ENCODE assay signal across 34 cellular contexts in genomic region chr11:63405114-63405513, GRCh38. TPM values are rescaled to one million over a fixed set of nuclear protein-coding genes. Genes with fewer than 3 reads are reported as not detected.
"Had no signal": no experiment of that assay in that cellular context is flagged by ENCODE, and none has a peak within 500 bp of the region (broad histone marks: within the 10 kb centered on the region; RNA-seq: fewer than 3 reads in every experiment).

No MANE protein-coding gene starts in this region.

- H3K36me3 Mint-ChIP-seq: memory B cell; mesothelial cell of epicardium; naive B cell; natural killer cell treated with Interleukin-12 subunit alpha and Interleukin-12 subunit beta and Interleukin-15 and Interleukin-18, amount 100 ng/mL, for 72 hours; stimulated activated effector memory CD8-positive, alpha-beta T cell treated with anti-CD3 and anti-CD28 coated beads, Interleukin-12 subunit alpha, Interleukin-12 subunit beta, amount 100 ng/mL, for 72 hours had no signal

- H3K27me3 Mint-ChIP-seq: progenitor cell of endocrine pancreas had no signal

- H3K4me1 Mint-ChIP-seq: memory B cell; mesothelial cell of epicardium; naive B cell; stimulated activated effector memory CD8-positive, alpha-beta T cell treated with anti-CD3 and anti-CD28 coated beads, Interleukin-12 subunit alpha, Interleukin-12 subunit beta, amount 100 ng/mL, for 72 hours had no signal

- H3K4me1 ChIP-seq: foreskin keratinocyte, gastroesophageal sphincter, heart left ventricle, left ventricle myocardium inferior, lower lobe of right lung, parathyroid adenoma, tibial nerve, upper lobe of right lung, uterus had no signal

- H3K9me3 ChIP-seq: gastroesophageal sphincter, heart left ventricle, left ventricle myocardium inferior, lower lobe of right lung, mucosa of descending colon, neutrophil, thoracic aorta, tibial nerve, upper lobe of right lung, uterus had no signal

- H3K27ac ChIP-seq: coronary artery, foreskin keratinocyte, gastroesophageal sphincter, heart left ventricle, hepatocyte, left ventricle myocardium inferior, lower lobe of right lung, neutrophil, parathyroid adenoma, thoracic aorta, tibial nerve, upper lobe of right lung, uterus had no signal

- H3K9me3 Mint-ChIP-seq: effector memory CD8-positive, alpha-beta T cell; memory B cell; mesothelial cell of epicardium; natural killer cell treated with Interleukin-12 subunit alpha and Interleukin-12 subunit beta and Interleukin-15 and Interleukin-18, amount 100 ng/mL, for 72 hours; stimulated activated effector memory CD8-positive, alpha-beta T cell treated with anti-CD3 and anti-CD28 coated beads, Interleukin-12 subunit alpha, Interleukin-12 subunit beta, amount 100 ng/mL, for 72 hours had no signal

- ATAC-seq: effector memory CD8-positive, alpha-beta T cell; foreskin keratinocyte; gastroesophageal sphincter; heart left ventricle; lower lobe of right lung; mucosa of descending colon; natural killer cell treated with Interleukin-12 subunit alpha and Interleukin-12 subunit beta and Interleukin-15 and Interleukin-18, amount 100 ng/mL, for 72 hours; stimulated activated effector memory CD8-positive, alpha-beta T cell treated with anti-CD3 and anti-CD28 coated beads, Interleukin-12 subunit alpha, Interleukin-12 subunit beta, amount 100 ng/mL, for 72 hours; upper lobe of right lung had no signal

- DNase-seq: effector memory CD8-positive, alpha-beta T cell; heart left ventricle; left cardiac atrium; left ventricle myocardium inferior; lower lobe of right lung; mucosa of descending colon; naive B cell; stimulated activated CD4-positive, alpha-beta T cell treated with anti-CD3 and anti-CD28 coated beads, Interleukin-12 subunit alpha, Interleukin-12 subunit beta, amount 100 ng/mL, for 4 hours; stimulated activated CD4-positive, alpha-beta T cell treated with anti-CD3 and anti-CD28 coated beads, Interleukin-1b, Interleukin-23, amount 100 ng/mL, for 48 hours; stimulated activated CD4-positive, alpha-beta T cell treated with anti-CD3 and anti-CD28 coated beads, Interleukin-4, amount 100 ng/mL, for 1 hour; stimulated activated naive CD4-positive, alpha-beta T cell treated with Interleukin-2 at 50 U/mL for 16 hours; upper lobe of right lung; uterus had no signal

- H3K27ac Mint-ChIP-seq: effector memory CD8-positive, alpha-beta T cell; memory B cell; mesothelial cell of epicardium; naive B cell; natural killer cell treated with Interleukin-12 subunit alpha and Interleukin-12 subunit beta and Interleukin-15 and Interleukin-18, amount 100 ng/mL, for 72 hours; progenitor cell of endocrine pancreas; stimulated activated effector memory CD8-positive, alpha-beta T cell treated with anti-CD3 and anti-CD28 coated beads, Interleukin-12 subunit alpha, Interleukin-12 subunit beta, amount 100 ng/mL, for 72 hours had no signal

- H3K4me3 Mint-ChIP-seq: effector memory CD8-positive, alpha-beta T cell; memory B cell; mesothelial cell of epicardium; naive B cell; natural killer cell treated with Interleukin-12 subunit alpha and Interleukin-12 subunit beta and Interleukin-15 and Interleukin-18, amount 100 ng/mL, for 72 hours; neural crest cell; stimulated activated effector memory CD8-positive, alpha-beta T cell treated with anti-CD3 and anti-CD28 coated beads, Interleukin-12 subunit alpha, Interleukin-12 subunit beta, amount 100 ng/mL, for 72 hours had no signal

- H3K36me3 ChIP-seq: gastroesophageal sphincter, heart left ventricle, left ventricle myocardium inferior, lower lobe of right lung, neutrophil, thoracic aorta, tibial nerve, upper lobe of right lung, uterus had no signal

- H3K4me3 ChIP-seq: coronary artery, gastroesophageal sphincter, heart left ventricle, hepatocyte, left ventricle myocardium inferior, lower lobe of right lung, mucosa of descending colon, smooth muscle cell, thoracic aorta, tibial nerve, upper lobe of right lung, uterus had no signal

- FAIRE-seq: endometrium, islet of Langerhans had no signal

- H3K27me3 ChIP-seq: hepatocyte, tibial nerve, upper lobe of right lung, uterus had no signal

RNA-seq across cellular contexts. Expression of gene SLC22A9, which starts 35.5 kb away (rescaled TPM):
- total RNA-seq: dermis microvascular lymphatic vessel endothelial cell; foreskin keratinocyte; gastroesophageal sphincter; heart left ventricle; kidney epithelial cell; left cardiac atrium; left ventricle myocardium inferior; lower lobe of right lung; mesothelial cell of epicardium; mucosa of descending colon; natural killer cell treated with Interleukin-12 subunit alpha and Interleukin-12 subunit beta and Interleukin-15 and Interleukin-18, amount 100 ng/mL, for 72 hours; neural crest cell; omental fat pad; progenitor cell of endocrine pancreas; sciatic nerve; smooth muscle cell; thoracic aorta; tibial nerve; upper lobe of right lung; uterus had no signal
